Comparison of ENCODE assay signal across 19 cellular contexts in genomic region chr11:45650166-45651095, GRCh38. TPM values are rescaled to one million over a fixed set of nuclear protein-coding genes. Genes with fewer than 3 reads are reported as not detected.
"Had no signal": no experiment of that assay in that cellular context is flagged by ENCODE, and none has a peak within 500 bp of the region (broad histone marks: within the 10 kb centered on the region; RNA-seq: fewer than 3 reads in every experiment).

No MANE protein-coding gene starts in this region.

- H3K36me3 Mint-ChIP-seq: memory B cell had no signal

- H3K27me3 ChIP-seq: brain microvascular endothelial cell, hepatocyte, right lobe of liver had no signal

- ATAC-seq: activated CD4-positive, CD25-positive, alpha-beta regulatory T cell treated with anti-CD3 and anti-CD28 coated beads, Interleukin-2, amount 50 U/mL, for 24 hours; naive thymus-derived CD8-positive, alpha-beta T cell; right lobe of liver had no signal

- H3K27ac Mint-ChIP-seq: dendritic cell treated with granulocyte-macrophage colony-stimulating factor and Interleukin-4, amounts not matched to agents 40 ng/mL and 50 ng/mL, for 4 days; memory B cell had no signal

- DNase-seq: anterior cingulate cortex; brain microvascular endothelial cell; cerebellar nuclear complex; kidney; left ventricle myocardium inferior; occipital lobe; stimulated activated CD4-positive, alpha-beta T cell treated with anti-CD3 and anti-CD28 coated beads, Interleukin-1b, Interleukin-23, amount 100 ng/mL, for 48 hours; stomach; T-helper 1 cell; T1000 had no signal

- H3K27ac ChIP-seq: brain microvascular endothelial cell, hepatocyte, left ventricle myocardium inferior, prostate gland, right lobe of liver, SK-N-MC, stomach, thoracic aorta had no signal

- H3K4me1 ChIP-seq: prostate gland had no signal

- H3K79me2 ChIP-seq: hepatocyte had no signal

- H3K4me2 ChIP-seq: hepatocyte had no signal

- H3K9me3 ChIP-seq: left ventricle myocardium inferior, prostate gland, right lobe of liver, stomach, thoracic aorta had no signal

- H2AFZ ChIP-seq: hepatocyte had no signal

- H3K9me3 Mint-ChIP-seq: dendritic cell treated with granulocyte-macrophage colony-stimulating factor and Interleukin-4, amounts not matched to agents 40 ng/mL and 50 ng/mL, for 4 days; memory B cell had no signal

- H3K36me3 ChIP-seq: brain microvascular endothelial cell, prostate gland, right lobe of liver had no signal

- H3K4me3 Mint-ChIP-seq: dendritic cell treated with granulocyte-macrophage colony-stimulating factor and Interleukin-4, amounts not matched to agents 40 ng/mL and 50 ng/mL, for 4 days; memory B cell had no signal

- H3K4me3 ChIP-seq: hepatocyte, left ventricle myocardium inferior, prostate gland, right lobe of liver, SK-N-MC, stomach, thoracic aorta had no signal

RNA-seq across cellular contexts. Expression of gene CHST1, which starts 15.0 kb away (rescaled TPM):
- total RNA-seq: naive thymus-derived CD8-positive, alpha-beta T cell had no signal
